Comparison of ENCODE assay signal across 27 cellular contexts in genomic region chr7:94590526-94591162, GRCh38.
DNase-seq lines count a peak whose midpoint lies in the region; ATAC-seq, FAIRE-seq and TF ChIP-seq lines count a peak whose summit lies in the region.
"Had no signal": no experiment of that assay in that cellular context is flagged by ENCODE, and none has a peak within 500 bp of the region (broad histone marks: within the 10 kb centered on the region; RNA-seq: fewer than 3 reads in every experiment).

No MANE protein-coding gene starts in this region.

- peak; percentile 52 for ATAC-seq in HG02981 (IDR thresholded peaks at IDR 0.05; ENCODE audit: unreplicated experiment)
- ATAC-seq in GM21381 (IDR thresholded peaks at IDR 0.05; ENCODE audit: unreplicated experiment), result no peak
- no peak for ATAC-seq in HG02970 (IDR thresholded peaks at IDR 0.05; ENCODE audit: low FRiP score, unreplicated experiment)
- ATAC-seq: activated CD8-positive, alpha-beta memory T cell treated with anti-CD3 and anti-CD28 coated beads, Interleukin-2, amount 10 ng/mL, durations not matched to agents 7 days and 5 days; activated T-cell treated with anti-CD3 and anti-CD28 coated beads, Interleukin-2, amount 50 U/mL, for 72 hours; gastrocnemius medialis; left ventricle myocardium superior had no signal

- H3K27me3 Mint-ChIP-seq in type B pancreatic cell, result no peaks in the 10 kb centered on the region
- H3K27me3 Mint-ChIP-seq: activated CD8-positive, alpha-beta memory T cell treated with anti-CD3 and anti-CD28 coated beads, Interleukin-2, amount 10 ng/mL, durations not matched to agents 7 days and 5 days; CD4-positive, alpha-beta memory T cell; stimulated activated naive CD8-positive, alpha-beta T cell treated with anti-CD3 and anti-CD28 coated beads, Interleukin-15, Interleukin-2, amounts not matched to agents 100 ng/mL and 50 ng/mL, for 24 hours had no signal

- H3K4me3 Mint-ChIP-seq in type B pancreatic cell, result no peak overlapping the region
- H3K4me3 Mint-ChIP-seq: activated CD8-positive, alpha-beta memory T cell treated with anti-CD3 and anti-CD28 coated beads, Interleukin-2, amount 10 ng/mL, durations not matched to agents 7 days and 5 days; activated naive CD4-positive, alpha-beta T cell treated with anti-CD3 and anti-CD28 coated beads for 36 hours; activated T-cell treated with anti-CD3 and anti-CD28 coated beads, Interleukin-2, amount 50 U/mL, for 72 hours; CD4-positive, alpha-beta memory T cell; endodermal cell; nephron progenitor cell; stimulated activated naive CD8-positive, alpha-beta T cell treated with anti-CD3 and anti-CD28 coated beads, Interleukin-15, Interleukin-2, amounts not matched to agents 100 ng/mL and 50 ng/mL, for 24 hours; T-helper 2 cell treated with Interferon-gamma antibody and Interleukin-4, amounts not matched to agents 5 μg/mL and 100 μg/mL, for 36 hours had no signal

- peak; percentile 62 for FAIRE-seq in colon (lab: Jason Lieb, UNC)
- FAIRE-seq: bronchial epithelial cell, pancreas had no signal

- peak; percentile 76 for DNase-seq in NOMO-1 treated with DMSO at 0.1 percent for 48 hours (lab: John Stamatoyannopoulos, UW; ENCODE audit: unreplicated experiment)
- DNase-seq in NOMO-1 treated with dmso at 0.1 percent for 144 hours (lab: John Stamatoyannopoulos, UW; ENCODE audit: unreplicated experiment), result no peak
- DNase-seq in type B pancreatic cell (ENCODE audit: extremely low spot score, unreplicated experiment), result no peak
- no peak for DNase-seq in stimulated activated CD4-positive, alpha-beta T cell treated with anti-CD3 and anti-CD28 coated beads, Interleukin-4, amount 100 ng/mL, for 1 hour
- DNase-seq: activated CD4-positive, alpha-beta T cell treated with anti-CD3 and anti-CD28 coated beads, Interleukin-2, amount 50 U/mL, for 1 hour; activated CD8-positive, alpha-beta memory T cell treated with anti-CD3 and anti-CD28 coated beads, Interleukin-2, amount 10 ng/mL, durations not matched to agents 7 days and 5 days; activated naive CD4-positive, alpha-beta T cell treated with anti-CD3 and anti-CD28 coated beads for 36 hours; activated T-cell treated with anti-CD3 and anti-CD28 coated beads, Interleukin-2, amount 50 U/mL, for 72 hours; CD4-positive, alpha-beta memory T cell; endodermal cell; esophagus squamous epithelium; gastrocnemius medialis; hypothalamus; left ventricle myocardium superior; NCI-H1694 treated with DMSO at 0.1 percent for 48 hours; NCI-H526 treated with DMSO at 0.1 percent for 48 hours; nephron progenitor cell; pancreas; stimulated activated CD4-positive, alpha-beta T cell treated with anti-CD3 and anti-CD28 coated beads, Interleukin-4, amount 100 ng/mL, for 4 hours; WERI-Rb-1 had no signal

- TF ChIP-seq CTCF in type B pancreatic cell (conservative IDR thresholded peaks at IDR 0.05), result no peak

- H3K36me3 Mint-ChIP-seq in type B pancreatic cell, result peaks cover 28% of the 10 kb centered on the region
- H3K36me3 Mint-ChIP-seq: activated CD8-positive, alpha-beta memory T cell treated with anti-CD3 and anti-CD28 coated beads, Interleukin-2, amount 10 ng/mL, durations not matched to agents 7 days and 5 days had no signal

- H3K27ac Mint-ChIP-seq in type B pancreatic cell, result peak overlapping the region; percentile 52
- H3K27ac Mint-ChIP-seq: activated CD8-positive, alpha-beta memory T cell treated with anti-CD3 and anti-CD28 coated beads, Interleukin-2, amount 10 ng/mL, durations not matched to agents 7 days and 5 days; activated naive CD4-positive, alpha-beta T cell treated with anti-CD3 and anti-CD28 coated beads for 36 hours; activated T-cell treated with anti-CD3 and anti-CD28 coated beads, Interleukin-2, amount 50 U/mL, for 72 hours; CD4-positive, alpha-beta memory T cell; endodermal cell; nephron progenitor cell; stimulated activated naive CD8-positive, alpha-beta T cell treated with anti-CD3 and anti-CD28 coated beads, Interleukin-15, Interleukin-2, amounts not matched to agents 100 ng/mL and 50 ng/mL, for 24 hours; T-helper 2 cell treated with Interferon-gamma antibody and Interleukin-4, amounts not matched to agents 5 μg/mL and 100 μg/mL, for 36 hours had no signal

- peaks cover 11% of the 10 kb centered on the region for H3K4me1 Mint-ChIP-seq in type B pancreatic cell (ENCODE audit: unreplicated experiment)
- H3K4me1 Mint-ChIP-seq: activated CD8-positive, alpha-beta memory T cell treated with anti-CD3 and anti-CD28 coated beads, Interleukin-2, amount 10 ng/mL, durations not matched to agents 7 days and 5 days had no signal

- H3K9me3 Mint-ChIP-seq in type B pancreatic cell, result no peaks in the 10 kb centered on the region
- H3K9me3 Mint-ChIP-seq: activated naive CD4-positive, alpha-beta T cell treated with anti-CD3 and anti-CD28 coated beads for 36 hours; activated T-cell treated with anti-CD3 and anti-CD28 coated beads, Interleukin-2, amount 50 U/mL, for 72 hours; CD4-positive, alpha-beta memory T cell; stimulated activated naive CD8-positive, alpha-beta T cell treated with anti-CD3 and anti-CD28 coated beads, Interleukin-15, Interleukin-2, amounts not matched to agents 100 ng/mL and 50 ng/mL, for 24 hours; T-helper 2 cell treated with Interferon-gamma antibody and Interleukin-4, amounts not matched to agents 5 μg/mL and 100 μg/mL, for 36 hours had no signal
